Comparison of ENCODE assay signal across 32 cellular contexts in the genomic region with DNA sequence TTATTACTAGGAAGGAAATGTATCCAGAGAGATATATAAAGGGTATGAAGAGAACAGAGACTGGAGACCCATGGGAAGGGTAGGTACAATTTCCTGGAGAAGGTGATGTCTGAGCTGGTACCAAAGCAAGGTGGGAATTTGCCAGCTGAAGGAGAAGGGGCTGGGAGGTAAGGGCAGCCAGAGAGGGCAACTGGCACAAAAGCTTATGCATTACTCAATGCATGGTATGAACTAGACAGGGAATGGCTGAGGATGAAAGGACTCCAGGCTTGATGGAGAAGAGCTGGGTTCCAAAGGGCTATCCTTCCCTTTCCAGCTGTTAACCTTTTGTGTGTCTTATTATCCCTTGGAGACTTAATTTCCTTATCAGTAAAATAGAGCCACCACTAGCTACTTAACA.
DNase-seq lines count a peak whose midpoint lies in the region; ATAC-seq, FAIRE-seq and TF ChIP-seq lines count a peak whose summit lies in the region.
"Had no signal": no experiment of that assay in that cellular context is flagged by ENCODE, and none has a peak within 500 bp of the region (broad histone marks: within the 10 kb centered on the region; RNA-seq: fewer than 3 reads in every experiment).

No MANE protein-coding gene starts in this region.

- no peak for FAIRE-seq in astrocyte (lab: Jason Lieb, UNC)
- FAIRE-seq: GM19239, HTR-8/SVneo had no signal

- no TSS peak for BruUV-seq in MCF 10A (replicated peaks; lab: Mats Ljungman, UMichigan)

- intact Hi-C loops in MCF 10A (cut with micrococcal nuclease) (no loop called here), breast epithelium (cut with DNase I; ENCODE audit: low total_unique reads) (no loop called here)

- no peaks in the 10 kb centered on the region for H4K20me1 ChIP-seq in astrocyte (ENCODE audit: insufficient read depth, low read length)

- peak overlapping the region; percentile 62 for H3K4me2 ChIP-seq in astrocyte (ENCODE audit: low read length)

- H3K4me1 Mint-ChIP-seq in MCF 10A (ENCODE audit: insufficient read depth, unreplicated experiment) (peaks cover 52% of the 10 kb centered on the region), astrocyte (ENCODE audit: low read depth, unreplicated experiment) (peaks cover 24% of the 10 kb centered on the region), neural crest cell (peaks cover 7% of the 10 kb centered on the region)
- H3K4me1 Mint-ChIP-seq: activated naive CD8-positive, alpha-beta T cell treated with anti-CD3 and anti-CD28 coated beads, Interleukin-2, amount 50 U/mL, for 24 hours; B cell; CD8-positive, alpha-beta memory T cell; natural killer cell had no signal

- H3K9ac ChIP-seq in astrocyte (ENCODE audit: low read length) (peak overlapping the region; percentile 65), subcutaneous abdominal adipose tissue (ENCODE audit: low read length in 5 of 5) (peak overlapping the region in 1 of 5 donors; percentile 60)

- POLR2A ChIA-PET in MCF 10A (lab: Yijun Ruan, JAX) = interaction anchor here (0.5 to 8.6 kb wide), 11 partner anchors 9 to 558 kb away, joined by 3 to 142 read pairs (median 6); a partner anchor contains a TSS

- no peak for ATAC-seq in GM19395 (IDR thresholded peaks at IDR 0.05; ENCODE audit: unreplicated experiment)
- ATAC-seq: activated naive CD8-positive, alpha-beta T cell treated with anti-CD3 and anti-CD28 coated beads, Interleukin-2, amount 50 U/mL, for 24 hours; HCT116; stimulated activated naive CD8-positive, alpha-beta T cell treated with anti-CD3 and anti-CD28 coated beads, Interleukin-15, Interleukin-2, amounts not matched to agents 100 U/mL and 50 U/mL, for 24 hours had no signal

- no peaks in the 10 kb centered on the region for H3K27me3 Mint-ChIP-seq in MCF 10A (ENCODE audit: insufficient read depth, unreplicated experiment)
- H3K27me3 Mint-ChIP-seq in astrocyte (ENCODE audit: low read depth, unreplicated experiment) = no peaks in the 10 kb centered on the region
- no peaks in the 10 kb centered on the region for H3K27me3 Mint-ChIP-seq in neural crest cell (ENCODE audit: low read depth)
- H3K27me3 Mint-ChIP-seq: activated naive CD8-positive, alpha-beta T cell treated with anti-CD3 and anti-CD28 coated beads, Interleukin-2, amount 50 U/mL, for 24 hours had no signal

- H3K9me3 Mint-ChIP-seq in MCF 10A (ENCODE audit: unreplicated experiment) = no peaks in the 10 kb centered on the region
- H3K9me3 Mint-ChIP-seq in astrocyte (ENCODE audit: unreplicated experiment) = no peaks in the 10 kb centered on the region
- H3K9me3 Mint-ChIP-seq in neural crest cell = no peaks in the 10 kb centered on the region
- H3K9me3 Mint-ChIP-seq: activated naive CD8-positive, alpha-beta T cell treated with anti-CD3 and anti-CD28 coated beads, Interleukin-2, amount 50 U/mL, for 24 hours; brain; CD8-positive, alpha-beta memory T cell; natural killer cell had no signal

- H3K36me3 ChIP-seq in breast epithelium (no peaks in the 10 kb centered on the region), astrocyte (ENCODE audit: insufficient read depth, low read length) (no peaks in the 10 kb centered on the region), subcutaneous abdominal adipose tissue (ENCODE audit: control insufficient read depth in 5 of 5, insufficient read depth in 5 of 5, low read length in 5 of 5) (no peaks in the 10 kb centered on the region), WERI-Rb-1 (no peaks in the 10 kb centered on the region)
- H3K36me3 ChIP-seq: ovary, right atrium auricular region, thyroid gland had no signal

- TF ChIP-seq CTCF in MCF 10A (IDR thresholded peaks at IDR 0.05; ENCODE audit: unreplicated experiment) = no peak
- TF ChIP-seq CTCF in breast epithelium (IDR thresholded peaks at IDR 0.05) = no peak
- no peak for TF ChIP-seq CTCF in astrocyte (IDR thresholded peaks at IDR 0.05; ENCODE audit: insufficient read depth, low read depth, low read length)
- no peak for TF ChIP-seq CTCF in neural crest cell (conservative IDR thresholded peaks at IDR 0.05)
- TF ChIP-seq CTCF in WERI-Rb-1 (IDR thresholded peaks at IDR 0.05; ENCODE audit: low read depth, low read length) = no peak

- CTCF ChIA-PET in MCF 10A (lab: Yijun Ruan, JAX) = interaction anchor here (0.6 to 8.3 kb wide), 7 partner anchors 11 to 626 kb away, joined by 3 to 70 read pairs (median 48); a partner anchor contains a TSS

- H3K27ac ChIP-seq in breast epithelium (no peak overlapping the region), astrocyte (ENCODE audit: low read depth, low read length) (peak overlapping the region; percentile 89), subcutaneous abdominal adipose tissue (ENCODE audit: low read depth, low read length) (peak overlapping the region; percentile 87), WERI-Rb-1 (no peak overlapping the region)
- H3K27ac ChIP-seq: ovary, right atrium auricular region, thyroid gland had no signal

- H3K4me3 Mint-ChIP-seq in MCF 10A (ENCODE audit: unreplicated experiment) (no peak overlapping the region), astrocyte (ENCODE audit: unreplicated experiment) (no peak overlapping the region), neural crest cell (no peak overlapping the region)
- H3K4me3 Mint-ChIP-seq: activated naive CD8-positive, alpha-beta T cell treated with anti-CD3 and anti-CD28 coated beads, Interleukin-2, amount 50 U/mL, for 24 hours; B cell; brain; CD8-positive, alpha-beta memory T cell; natural killer cell had no signal

- no peak for TF ChIP-seq POLR2A in breast epithelium (IDR thresholded peaks at IDR 0.05)

- H3K27me3 ChIP-seq in breast epithelium = no peaks in the 10 kb centered on the region
- H3K27me3 ChIP-seq in astrocyte (ENCODE audit: insufficient read depth, low read length) = no peaks in the 10 kb centered on the region
- no peaks in the 10 kb centered on the region for H3K27me3 ChIP-seq in subcutaneous abdominal adipose tissue (ENCODE audit: control insufficient read depth in 5 of 5, insufficient read depth in 4 of 5, low read length in 5 of 5)
- no peaks in the 10 kb centered on the region for H3K27me3 ChIP-seq in WERI-Rb-1 (ENCODE audit: insufficient read depth, low read depth, severe bottlenecking)
- H3K27me3 ChIP-seq: ovary, right atrium auricular region, thyroid gland had no signal

- H3K27ac Mint-ChIP-seq in MCF 10A (ENCODE audit: low read depth, unreplicated experiment) (peak overlapping the region; percentile 76), astrocyte (ENCODE audit: unreplicated experiment) (peak overlapping the region; percentile 92), neural crest cell (ENCODE audit: unreplicated experiment) (peak overlapping the region; percentile 23)
- H3K27ac Mint-ChIP-seq: activated naive CD8-positive, alpha-beta T cell treated with anti-CD3 and anti-CD28 coated beads, Interleukin-2, amount 50 U/mL, for 24 hours; B cell; natural killer cell had no signal

- DNase-seq in MCF 10A (ENCODE audit: unreplicated experiment) (no peak), breast epithelium (ENCODE audit: low spot score in 2 of 2) (no peak), astrocyte (ENCODE audit: low read depth) (no peak), neural crest cell (ENCODE audit: low read depth, low spot score) (no peak), WERI-Rb-1 (no peak), NCI-H2171 treated with DMSO at 0.1 percent for 48 hours (lab: John Stamatoyannopoulos, UW) (no peak)
- DNase-seq: activated CD4-positive, alpha-beta T cell treated with anti-CD3 and anti-CD28 coated beads for 48 hours; activated naive CD8-positive, alpha-beta T cell treated with anti-CD3 and anti-CD28 coated beads, Interleukin-2, amount 50 U/mL, for 24 hours; activated T-cell treated with anti-CD3 and anti-CD28 coated beads, Interleukin-2, amount 50 U/mL, for 1 hour; CD8-positive, alpha-beta memory T cell; GDM1; glutamatergic neuron; islet precursor cell; KG1; MM.1S; natural killer cell; NCI-H2081 treated with DMSO at 0.1 percent for 48 hours; NCI-H446 treated with DMSO at 0.1 percent for 48 hours; NCI-H82; ovary; Right ventricle myocardium superior; stimulated activated CD4-positive, alpha-beta T cell treated with anti-CD3 and anti-CD28 coated beads, Interleukin-15, amount 100 ng/mL, for 24 hours; stimulated activated naive CD8-positive, alpha-beta T cell treated with anti-CD3 and anti-CD28 coated beads, Interleukin-15, Interleukin-2, amounts not matched to agents 100 U/mL and 50 U/mL, for 24 hours; thyroid gland had no signal

- H2AFZ ChIP-seq in astrocyte (ENCODE audit: low read depth, low read length) = no peak overlapping the region

- H3K4me1 ChIP-seq in breast epithelium = no peaks in the 10 kb centered on the region
- peaks cover 35% of the 10 kb centered on the region for H3K4me1 ChIP-seq in astrocyte (ENCODE audit: insufficient read depth, low read length)
- peaks cover 2 to 42% (median 29%) of the 10 kb centered on the region in 5 donors for H3K4me1 ChIP-seq in subcutaneous abdominal adipose tissue (ENCODE audit: control insufficient read depth in 5 of 5, insufficient read depth in 5 of 5, low read length in 5 of 5)

- H3K9me3 ChIP-seq in breast epithelium (no peaks in the 10 kb centered on the region), astrocyte (ENCODE audit: insufficient read depth, low read depth, low read length) (no peaks in the 10 kb centered on the region), subcutaneous abdominal adipose tissue (ENCODE audit: control insufficient read depth in 5 of 5, low read length in 5 of 5) (no peaks in the 10 kb centered on the region), WERI-Rb-1 (ENCODE audit: severe bottlenecking) (no peaks in the 10 kb centered on the region)
- H3K9me3 ChIP-seq: ovary, right atrium auricular region, thyroid gland had no signal

- H3K4me3 ChIP-seq in breast epithelium = no peak overlapping the region
- no peak overlapping the region for H3K4me3 ChIP-seq in astrocyte (ENCODE audit: insufficient read depth, low read depth, low read length)
- no peak overlapping the region for H3K4me3 ChIP-seq in subcutaneous abdominal adipose tissue (ENCODE audit: low read depth in 1 of 5, low read length in 5 of 5)
- no peak overlapping the region for H3K4me3 ChIP-seq in WERI-Rb-1 (ENCODE audit: low read depth, low read length)
- H3K4me3 ChIP-seq: ovary, right atrium auricular region, thyroid gland had no signal

- no peaks in the 10 kb centered on the region for H3K79me2 ChIP-seq in astrocyte (ENCODE audit: insufficient read depth, low read length)

- H3K36me3 Mint-ChIP-seq in MCF 10A (ENCODE audit: insufficient read depth, unreplicated experiment) = peaks cover 6% of the 10 kb centered on the region
- H3K36me3 Mint-ChIP-seq in astrocyte (ENCODE audit: low read depth, unreplicated experiment) = no peaks in the 10 kb centered on the region
- H3K36me3 Mint-ChIP-seq in neural crest cell (ENCODE audit: low read depth) = no peaks in the 10 kb centered on the region
- H3K36me3 Mint-ChIP-seq: brain, natural killer cell had no signal

Comparison
In these comparisons a context has a peak if more than half of its experiments do, and no peak if none do; other contexts are left out.
1. H3K27ac Mint-ChIP-seq: peak in every context shown above with its lines; median percentile 92 in astrocyte; 76 in MCF 10A; 23 in neural crest cell.
2. H3K27ac ChIP-seq: peak in astrocyte (single experiment) and subcutaneous abdominal adipose tissue (single experiment); none in breast epithelium (0 of 2) and WERI-Rb-1 (single experiment).